In the genomic region with DNA sequence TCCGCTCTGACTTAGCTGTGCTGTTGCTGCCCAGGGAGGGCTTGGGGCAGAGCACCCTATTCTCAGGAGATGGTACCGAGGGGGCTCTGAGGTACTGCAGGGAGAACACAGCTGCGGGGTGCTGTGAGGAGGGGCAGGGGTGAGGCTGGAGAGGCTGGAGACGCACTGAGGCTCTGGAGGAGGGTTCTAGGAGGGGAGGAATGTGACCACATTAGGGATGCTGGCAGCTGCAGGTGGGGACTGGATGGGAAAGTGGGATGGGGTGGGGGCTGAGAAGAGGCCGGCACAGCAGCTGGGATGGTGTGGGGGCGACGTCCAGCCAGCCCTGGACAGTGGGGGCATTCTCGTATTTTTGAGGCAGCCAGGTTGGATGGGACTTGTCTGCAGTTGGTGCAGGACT, we compare ENCODE assay signal across 1 cellular context.
TF ChIP-seq lines count a peak whose summit lies in the region.

No MANE protein-coding gene starts in this region.

TF ChIP-seq in IMR-90, 13 proteins besides CTCF, POLR2A, EP300 and RAD21:
- TF ChIP-seq, protein P1, sequence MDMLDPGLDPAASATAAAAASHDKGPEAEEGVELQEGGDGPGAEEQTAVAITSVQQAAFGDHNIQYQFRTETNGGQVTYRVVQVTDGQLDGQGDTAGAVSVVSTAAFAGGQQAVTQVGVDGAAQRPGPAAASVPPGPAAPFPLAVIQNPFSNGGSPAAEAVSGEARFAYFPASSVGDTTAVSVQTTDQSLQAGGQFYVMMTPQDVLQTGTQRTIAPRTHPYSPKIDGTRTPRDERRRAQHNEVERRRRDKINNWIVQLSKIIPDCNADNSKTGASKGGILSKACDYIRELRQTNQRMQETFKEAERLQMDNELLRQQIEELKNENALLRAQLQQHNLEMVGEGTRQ (IDR thresholded peaks at IDR 0.05; ENCODE audit: low read depth, low read length) = no peak
- TF ChIP-seq MXI1 (IDR thresholded peaks at IDR 0.05; ENCODE audit: borderline replicate concordance, low read depth, low read length) = no peak
- no peak for TF ChIP-seq RFX5 (IDR thresholded peaks at IDR 0.05; ENCODE audit: low read depth, low read length)
- TF ChIP-seq FOS (IDR thresholded peaks at IDR 0.05; ENCODE audit: low read depth, low read length) = no peak
